Comparison of ENCODE assay signal across 17 cellular contexts in genomic region chr2:223909048-223909741, GRCh38. TPM values are rescaled to one million over a fixed set of nuclear protein-coding genes. Genes with fewer than 3 reads are reported as not detected.
DNase-seq lines count a peak whose midpoint lies in the region; ATAC-seq, FAIRE-seq and TF ChIP-seq lines count a peak whose summit lies in the region.
"Had no signal": no experiment of that assay in that cellular context is flagged by ENCODE, and none has a peak within 500 bp of the region (broad histone marks: within the 10 kb centered on the region; RNA-seq: fewer than 3 reads in every experiment).

No MANE protein-coding gene starts in this region.

- no peaks in the 10 kb centered on the region; a peak in 1 of 5 replicates for H3K4me1 ChIP-seq in K562 (replicated peaks in 1 of 2; ENCODE audit: control insufficient read depth in 2 of 2, insufficient read depth in 2 of 2, low read length in 2 of 2)

- H3K36me3 ChIP-seq in K562 (ENCODE audit: control insufficient read depth, insufficient read depth, low read length) = no peaks in the 10 kb centered on the region

- H3K27ac ChIP-seq in K562 (ENCODE audit: extremely low read depth, low read depth, low read length) = no peak overlapping the region

- TF ChIP-seq CTCF in K562 (IDR thresholded peaks at IDR 0.05 in 2 of 3, conservative IDR thresholded peaks at IDR 0.05 in 1 of 3; ENCODE audit: insufficient read depth in 2 of 3, low read depth in 1 of 3, low read length in 3 of 3) = no peak

- H2AFZ ChIP-seq in K562 (ENCODE audit: low read depth, low read length) = no peak overlapping the region

- H3K9me3 ChIP-seq in K562 (replicated peaks; ENCODE audit: control insufficient read depth, insufficient read depth, low read depth, low read length) = no peaks in the 10 kb centered on the region
- H3K9me3 ChIP-seq: left lung had no signal

- no peak for FAIRE-seq in K562 (lab: Jason Lieb, UNC)
- FAIRE-seq: frontal cortex had no signal

- POLR2A ChIA-PET in K562 (lab: Yijun Ruan, JAX) = interaction anchor here (1.2 kb wide), 1 partner anchor 8 kb away, joined by 3 read pairs; no protein-coding TSS in a partner anchor

- H3K27ac Mint-ChIP-seq in stimulated activated naive CD8-positive, alpha-beta T cell treated with anti-CD3 and anti-CD28 coated beads, Interleukin-15, Interleukin-2, amounts not matched to agents 100 ng/mL and 50 ng/mL, for 24 hours = peak overlapping the region; percentile 18
- H3K27ac Mint-ChIP-seq: activated CD4-positive, alpha-beta memory T cell treated with anti-CD3 and anti-CD28 coated beads, Interleukin-2, amount 10 ng/mL, durations not matched to agents 7 days and 5 days had no signal

- TF ChIP-seq POLR2A in K562 (conservative IDR thresholded peaks at IDR 0.05) = no peak

- intact Hi-C loops in K562 (cut with micrococcal nuclease) = no loop called here

- no peak for TF ChIP-seq RAD21 in K562 (CRISPR knock-in tag; conservative IDR thresholded peaks at IDR 0.05 in 1 of 2, IDR thresholded peaks at IDR 0.05 in 1 of 2)

- H3K36me3 Mint-ChIP-seq in stimulated activated naive CD8-positive, alpha-beta T cell treated with anti-CD3 and anti-CD28 coated beads, Interleukin-15, Interleukin-2, amounts not matched to agents 100 ng/mL and 50 ng/mL, for 24 hours (ENCODE audit: low read depth) = peaks cover 31% of the 10 kb centered on the region

- H3K4me3 ChIP-seq in K562 = no peak overlapping the region
- H3K4me3 ChIP-seq: left lung had no signal

- no peaks in the 10 kb centered on the region for H3K9me3 Mint-ChIP-seq in stimulated activated naive CD8-positive, alpha-beta T cell treated with anti-CD3 and anti-CD28 coated beads, Interleukin-15, Interleukin-2, amounts not matched to agents 100 ng/mL and 50 ng/mL, for 24 hours
- H3K9me3 Mint-ChIP-seq: activated CD4-positive, alpha-beta memory T cell treated with anti-CD3 and anti-CD28 coated beads, Interleukin-2, amount 10 ng/mL, durations not matched to agents 7 days and 5 days; activated T-helper 1 cell treated with anti-CD3 and anti-CD28 coated beads, Interleukin-12 subunit alpha, Interleukin-12 subunit beta, Interleukin-2, Interleukin-4 antibody, amounts not matched to agents 30 ng/mL and 10 ng/mL and 1 ng/mL, durations not matched to agents 14 hours and 24 hours and 36 hours had no signal

- no peaks in the 10 kb centered on the region for H3K27me3 Mint-ChIP-seq in stimulated activated naive CD8-positive, alpha-beta T cell treated with anti-CD3 and anti-CD28 coated beads, Interleukin-15, Interleukin-2, amounts not matched to agents 100 ng/mL and 50 ng/mL, for 24 hours
- H3K27me3 Mint-ChIP-seq: activated CD4-positive, alpha-beta memory T cell treated with anti-CD3 and anti-CD28 coated beads, Interleukin-2, amount 10 ng/mL, durations not matched to agents 7 days and 5 days had no signal

- ATAC-seq in stimulated activated naive CD8-positive, alpha-beta T cell treated with anti-CD3 and anti-CD28 coated beads, Interleukin-15, Interleukin-2, amounts not matched to agents 100 U/mL and 50 U/mL, for 24 hours = no peak
- no peak for ATAC-seq in K562
- no peak for ATAC-seq in GM21529 (IDR thresholded peaks at IDR 0.05; ENCODE audit: unreplicated experiment)
- ATAC-seq in GM21367 (IDR thresholded peaks at IDR 0.05; ENCODE audit: unreplicated experiment) = no peak
- ATAC-seq: Panc1 had no signal

- H3K9ac ChIP-seq in K562 (ENCODE audit: insufficient read depth in 1 of 2, low read depth in 2 of 2, low read length in 2 of 2) = no peak overlapping the region

- H3K4me1 Mint-ChIP-seq in stimulated activated naive CD8-positive, alpha-beta T cell treated with anti-CD3 and anti-CD28 coated beads, Interleukin-15, Interleukin-2, amounts not matched to agents 100 ng/mL and 50 ng/mL, for 24 hours (ENCODE audit: low read depth) = peaks cover 8% of the 10 kb centered on the region

- no peak for DNase-seq in stimulated activated naive CD8-positive, alpha-beta T cell treated with anti-CD3 and anti-CD28 coated beads, Interleukin-15, Interleukin-2, amounts not matched to agents 100 U/mL and 50 U/mL, for 24 hours
- DNase-seq in K562 (ENCODE audit: extremely low read depth in 1 of 4, low spot score in 3 of 4) (no peak), myocyte (ENCODE audit: low read depth) (peak; percentile 59), pons (ENCODE audit: low spot score) (no peak), NCI-H2171 (lab: John Stamatoyannopoulos, UW) (no peak)
- DNase-seq: activated CD4-positive, alpha-beta memory T cell treated with anti-CD3 and anti-CD28 coated beads, Interleukin-2, amount 10 ng/mL, durations not matched to agents 7 days and 5 days; HCEC 1CT; left lung; NCI-H1048; NCI-H748 treated with DMSO at 0.1 percent for 48 hours; stimulated activated CD4-positive, alpha-beta T cell treated with anti-CD3 and anti-CD28 coated beads, Interleukin-15, amount 100 ng/mL, for 24 hours had no signal

- H3K4me2 ChIP-seq in K562 (ENCODE audit: insufficient read depth, low read length) = no peak overlapping the region

- H3K79me2 ChIP-seq in K562 (ENCODE audit: control insufficient read depth, insufficient read depth, low read length) = no peaks in the 10 kb centered on the region

- no peak for TF ChIP-seq EP300 in K562 (IDR thresholded peaks at IDR 0.05; ENCODE audit: low read length)

- no TSS peak for BruUV-seq in K562 (replicated peaks; lab: Mats Ljungman, UMichigan)

- H3K27me3 ChIP-seq in K562 (ENCODE audit: control insufficient read depth in 2 of 2, insufficient read depth in 2 of 2, low read length in 2 of 2) = no peaks in the 10 kb centered on the region
- H3K27me3 ChIP-seq: left lung had no signal

- WGBS in K562 (ENCODE audit: insufficient coverage, low coverage, missing lambda C conversion rate) = 68% methylated on average over 6 of the region's 7 CpGs

- 0 out of 2 replicates have a peak, but pooled peaks cover 5% of the 10 kb centered on the region for H4K20me1 ChIP-seq in K562 (replicated peaks; ENCODE audit: control insufficient read depth, insufficient read depth, low read length)

- CTCF ChIA-PET in K562 (lab: Yijun Ruan, JAX; ENCODE audit: low intra/inter-chr PET ratio) = no interaction called here

- in situ Hi-C loops in K562 (cut with MboI) = no loop called here

- H3K9me1 ChIP-seq in K562 (ENCODE audit: control insufficient read depth, insufficient read depth, low read length) = no peaks in the 10 kb centered on the region

- H3K4me3 Mint-ChIP-seq in stimulated activated naive CD8-positive, alpha-beta T cell treated with anti-CD3 and anti-CD28 coated beads, Interleukin-15, Interleukin-2, amounts not matched to agents 100 ng/mL and 50 ng/mL, for 24 hours = no peak overlapping the region
- H3K4me3 Mint-ChIP-seq: activated CD4-positive, alpha-beta memory T cell treated with anti-CD3 and anti-CD28 coated beads, Interleukin-2, amount 10 ng/mL, durations not matched to agents 7 days and 5 days; activated T-helper 1 cell treated with anti-CD3 and anti-CD28 coated beads, Interleukin-12 subunit alpha, Interleukin-12 subunit beta, Interleukin-2, Interleukin-4 antibody, amounts not matched to agents 30 ng/mL and 10 ng/mL and 1 ng/mL, durations not matched to agents 14 hours and 24 hours and 36 hours had no signal

TF ChIP-seq in K562, 482 proteins besides CTCF, POLR2A, EP300 and RAD21:
- TF ChIP-seq NCOA6 (IDR thresholded peaks at IDR 0.05) (no peak), CBFA2T3 (IDR thresholded peaks at IDR 0.05) (peak; percentile 76), CHD2 (IDR thresholded peaks at IDR 0.05; ENCODE audit: low read depth, low read length) (no peak)

RNA-seq across cellular contexts. Expression of gene WDFY1, which starts 35.9 kb away (rescaled TPM):
- 30.1 and 42.9 TPM in 2 replicates for total RNA-seq in K562 (2011; cell fraction: chromatin; rRNA removed; ENCODE audit: low replicate concordance)
- total RNA-seq in K562 (2011; cell fraction: nucleolus; rRNA removed) = 23.3 and 31.2 TPM in 2 replicates
- 25.7 and 27.6 TPM in 2 replicates for total RNA-seq in K562 (2011; cell fraction: nucleoplasm; rRNA removed)
- total RNA-seq in K562 (2014; rRNA removed) (17.5 and 28.1 TPM in 2 replicates), K562 (2014; rRNA removed; fragmentation: Illumina TruSeq; extraction: Trizol) (21.7 and 22.9 TPM in 2 replicates), K562 (2015; rRNA removed; fragmentation: Illumina TruSeq; extraction: Trizol) (23.9 and 25.3 TPM in 2 replicates), K562 (2021) (17.7 and 18.3 TPM in 2 replicates), myocyte (34.5 and 39.1 TPM in 2 replicates)
- polyA plus RNA-seq in K562 (2011; rRNA removed) (27.6 and 34.8 TPM in 2 replicates), K562 (2014; fragmentation: Illumina TruSeq; extraction: Trizol) (14.4 and 17.5 TPM in 2 replicates), K562 (2014; fragmentation: Nextera tagmentation; extraction: Ambion mirVana) (1 to 10 TPM; 5.4 to 7.4 TPM), K562 (2014; rRNA removed) (13.5 and 16.2 TPM in 2 replicates)
- polyA plus RNA-seq in K562 (2011; cell fraction: cytosol; rRNA removed) = 25.0 and 26.2 TPM in 2 replicates
- polyA plus RNA-seq in K562 (2011; cell fraction: nucleus; rRNA removed) = 25.8 and 37.3 TPM in 2 replicates
- polyA plus RNA-seq in K562 (2012) = 15.7 and 23.8 TPM in 2 replicates
- polyA minus RNA-seq in K562 (2011; rRNA and poly(A)+ RNA removed) = 65.6 and 70.4 TPM in 2 replicates
- polyA minus RNA-seq in K562 (2011; cell fraction: cytosol; rRNA and poly(A)+ RNA removed) = 22.4 and 24.8 TPM in 2 replicates
- polyA minus RNA-seq in K562 (2011; cell fraction: nucleus; rRNA and poly(A)+ RNA removed) = 28.9 and 42.2 TPM in 2 replicates
- polyA plus RNA-seq in myocyte (2012) = 18.2 TPM

RNA-seq across cellular contexts. Expression of gene MRPL44, which starts 48.1 kb away (rescaled TPM):
- 5.0 and 7.2 TPM in 2 replicates for total RNA-seq in K562 (2011; cell fraction: chromatin; rRNA removed; ENCODE audit: low replicate concordance)
- 5.2 and 5.7 TPM in 2 replicates for total RNA-seq in K562 (2011; cell fraction: nucleolus; rRNA removed)
- 6.1 and 6.8 TPM in 2 replicates for total RNA-seq in K562 (2011; cell fraction: nucleoplasm; rRNA removed)
- 18.3 and 20.2 TPM in 2 replicates for total RNA-seq in K562 (2014; rRNA removed)
- 24.0 and 26.7 TPM in 2 replicates for total RNA-seq in K562 (2014; rRNA removed; fragmentation: Illumina TruSeq; extraction: Trizol)
- total RNA-seq in K562 (2015; rRNA removed; fragmentation: Illumina TruSeq; extraction: Trizol) = 24.5 and 26.0 TPM in 2 replicates
- 19.3 and 20.7 TPM in 2 replicates for total RNA-seq in K562 (2021)
- polyA plus RNA-seq in K562 (2011; rRNA removed) = 14.5 and 16.5 TPM in 2 replicates
- 10.5 and 14.4 TPM in 2 replicates for polyA plus RNA-seq in K562 (2011; cell fraction: cytosol; rRNA removed)
- 3.4 and 3.9 TPM in 2 replicates for polyA plus RNA-seq in K562 (2011; cell fraction: nucleus; rRNA removed)
- polyA plus RNA-seq in K562 (2012) = 14.4 and 17.9 TPM in 2 replicates
- polyA plus RNA-seq in K562 (2014; fragmentation: Illumina TruSeq; extraction: Trizol) = 25.4 and 26.7 TPM in 2 replicates
- 10 to 100 TPM; 10.4 to 16.4 TPM for polyA plus RNA-seq in K562 (2014; fragmentation: Nextera tagmentation; extraction: Ambion mirVana)
- 20.8 and 23.4 TPM in 2 replicates for polyA plus RNA-seq in K562 (2014; rRNA removed)
- polyA minus RNA-seq in K562 (2011; rRNA and poly(A)+ RNA removed) = 8.6 and 9.7 TPM in 2 replicates
- 8.9 and 10.0 TPM in 2 replicates for polyA minus RNA-seq in K562 (2011; cell fraction: cytosol; rRNA and poly(A)+ RNA removed)
- 4.3 and 7.1 TPM in 2 replicates for polyA minus RNA-seq in K562 (2011; cell fraction: nucleus; rRNA and poly(A)+ RNA removed)
- 48.1 and 50.7 TPM in 2 replicates for total RNA-seq in myocyte
- polyA plus RNA-seq in myocyte (2012) = 20.5 TPM
